14 cellular contexts compared by ENCODE assay signal in genomic region chr2:176545627-176546026, GRCh38.
A peak's percentile ranks its signal among the peaks of the same experiment; 100 is the strongest.
DNase-seq lines count a peak whose midpoint lies in the region; ATAC-seq, FAIRE-seq and TF ChIP-seq lines count a peak whose summit lies in the region.
"Had no signal": no experiment of that assay in that cellular context is flagged by ENCODE, and none has a peak within 500 bp of the region (broad histone marks: within the 10 kb centered on the region; RNA-seq: fewer than 3 reads in every experiment).

No MANE protein-coding gene starts in this region.

- H3K27ac ChIP-seq in pancreas = no peak overlapping the region

- peak; percentile 52 for DNase-seq in AG20443 (ENCODE audit: low spot score)
- DNase-seq in M059J (ENCODE audit: low read depth) = peak; percentile 9
- peak; percentile 33 for DNase-seq in epidermal melanocyte (ENCODE audit: insufficient read length, low spot score)
- no peak for DNase-seq in sciatic nerve (ENCODE audit: low spot score)
- DNase-seq in left colon = no peak
- DNase-seq in pancreas = no peak
- DNase-seq in cortex of kidney (lab: John Stamatoyannopoulos, UW) = no peak
- DNase-seq: C1 segment of cervical spinal cord; CD4-positive, alpha-beta T cell; DMS153; DND-41; H7 had no signal

- WGBS in pancreas, 2 donors = 65 to 74% methylated on average over 2 of the region's 2 CpGs

- H3K9me3 ChIP-seq in pancreas = no peaks in the 10 kb centered on the region

- H3K4me1 ChIP-seq in pancreas = no peaks in the 10 kb centered on the region

- no peaks in the 10 kb centered on the region for H3K36me3 ChIP-seq in pancreas

- ATAC-seq in sciatic nerve (peak; percentile 59), left colon (no peak), pancreas (no peak), HG02623 (IDR thresholded peaks at IDR 0.05; ENCODE audit: unreplicated experiment) (no peak)
- ATAC-seq: GM23338 had no signal

- H3K27me3 ChIP-seq in pancreas = peaks cover 0 to 11% (median 0%) of the 10 kb centered on the region in 4 donors

- intact Hi-C loops in sciatic nerve (cut with DNase I) (no loop called here), left colon (cut with DNase I, micrococcal nuclease) (no loop called here), pancreas (cut with DNase I) (no loop called here)

- no peak for TF ChIP-seq CTCF in pancreas (IDR thresholded peaks at IDR 0.05)

- H3K4me3 ChIP-seq in pancreas = no peak overlapping the region
- H3K4me3 ChIP-seq: GM23338 had no signal

- no peak for FAIRE-seq in pancreas (lab: Jason Lieb, UNC)

Comparison
In these comparisons a context has a peak if more than half of its experiments do, and no peak if none do; other contexts are left out.
1. DNase-seq: peak in AG20443 (single experiment), M059J (single experiment) and epidermal melanocyte (single experiment); none in sciatic nerve (single experiment), left colon (0 of 2), pancreas (0 of 6) and cortex of kidney (single experiment).